Comparison of ENCODE assay signal across 8 cellular contexts in the genomic region with DNA sequence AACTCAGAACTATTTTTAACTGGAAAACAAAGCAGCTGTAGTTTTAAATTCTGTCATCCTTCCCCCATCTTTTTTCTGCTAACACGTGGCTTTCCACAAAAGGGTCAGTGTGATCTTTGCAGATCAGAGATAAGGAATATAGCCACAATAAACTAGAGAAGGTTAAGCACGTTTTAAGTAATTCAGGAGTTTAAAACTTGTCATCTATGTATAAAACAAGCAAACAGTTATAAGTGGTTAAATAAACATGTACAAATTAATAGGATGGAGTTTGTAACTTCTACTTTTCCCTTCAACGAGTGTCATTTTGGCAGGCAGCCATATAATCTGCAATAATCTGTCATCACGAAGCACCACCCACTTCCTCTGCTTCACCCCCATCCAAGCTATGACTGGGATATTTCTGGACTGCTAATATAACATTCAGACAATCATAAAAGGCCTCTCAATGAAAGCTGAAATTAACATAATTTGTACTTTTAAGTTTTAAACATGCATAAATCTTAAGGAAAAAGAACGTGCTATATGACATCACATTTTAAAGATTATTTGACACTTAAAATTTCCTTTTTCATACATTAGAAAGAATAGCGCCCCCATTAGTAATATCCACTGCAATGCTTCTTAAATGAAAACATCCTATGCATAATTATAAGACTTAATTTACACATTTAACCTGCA. TPM values are rescaled to one million over a fixed set of nuclear protein-coding genes. Genes with fewer than 3 reads are reported as not detected.
DNase-seq lines count a peak whose midpoint lies in the region; ATAC-seq, FAIRE-seq and TF ChIP-seq lines count a peak whose summit lies in the region.

No MANE protein-coding gene starts in this region.

- H3K27ac Mint-ChIP-seq in activated T-cell treated with anti-CD3 and anti-CD28 coated beads, Interleukin-2, amount 50 U/mL, for 72 hours, result peak overlapping the region; percentile 90

- H3K9me2 ChIP-seq in GM23248 (ENCODE audit: insufficient read depth), result no peaks in the 10 kb centered on the region

- H3K79me2 ChIP-seq in GM23248 (ENCODE audit: insufficient read depth), result peaks cover 84% of the 10 kb centered on the region

- TF ChIP-seq CTCF in GM12872 (IDR thresholded peaks at IDR 0.05; ENCODE audit: insufficient read depth, low read depth, low read length), result peak; percentile 16; the same call in 1 of the 3 replicates

- H3K36me3 Mint-ChIP-seq in activated T-cell treated with anti-CD3 and anti-CD28 coated beads, Interleukin-2, amount 50 U/mL, for 72 hours (ENCODE audit: insufficient read depth in 2 of 2), result peaks cover 6 to 19% of the 10 kb centered on the region in 2 donors

- H3K27ac ChIP-seq in GM23248 (peak overlapping the region; percentile 98), small intestine (ENCODE audit: low read depth in 1 of 2, low read length in 1 of 2) (peak overlapping the region; percentile 4 to 20)

- peak; percentile 77 to 81 for ATAC-seq in activated T-cell treated with anti-CD3 and anti-CD28 coated beads, Interleukin-2, amount 50 U/mL, for 72 hours (replicated peaks in 1 of 2)

- peak overlapping the region; percentile 42 for H3K4me3 ChIP-seq in GM23248
- no peak overlapping the region for H3K4me3 ChIP-seq in small intestine (ENCODE audit: low read depth in 1 of 2, low read length in 2 of 2)

- no peaks in the 10 kb centered on the region for H3K36me3 ChIP-seq in GM23248 (ENCODE audit: low read depth)
- H3K36me3 ChIP-seq in small intestine (ENCODE audit: control insufficient read depth in 2 of 2, insufficient read depth in 2 of 2, low read length in 2 of 2), result no peaks in the 10 kb centered on the region

- peak overlapping the region; percentile 87 to 100 for H3K4me3 Mint-ChIP-seq in activated T-cell treated with anti-CD3 and anti-CD28 coated beads, Interleukin-2, amount 50 U/mL, for 72 hours

- DNase-seq in GM23248, result peak; percentile 83
- DNase-seq in NCI-H2227 treated with DMSO at 0.1 percent for 48 hours (lab: John Stamatoyannopoulos, UW), result peak; percentile 42
- peak; percentile 58 to 68 for DNase-seq in activated T-cell treated with anti-CD3 and anti-CD28 coated beads, Interleukin-2, amount 50 U/mL, for 72 hours
- peak; percentile 51 for DNase-seq in germinal center (ENCODE audit: low spot score)
- DNase-seq in small intestine, result peak; percentile 79
- DNase-seq in GOT3 (lab: John Stamatoyannopoulos, UW), result no peak
- no peak for DNase-seq in NCI-H2081 treated with DMSO at 0.1 percent for 48 hours (lab: John Stamatoyannopoulos, UW)

- in situ Hi-C loops in GM23248 (cut with MboI), result no loop called here

- peaks cover 3% of the 10 kb centered on the region; the same call in 1 of the 2 replicates for H4K20me1 ChIP-seq in GM23248 (ENCODE audit: insufficient read depth)

- peaks cover 53% of the 10 kb centered on the region for H3K4me1 Mint-ChIP-seq in activated T-cell treated with anti-CD3 and anti-CD28 coated beads, Interleukin-2, amount 50 U/mL, for 72 hours (ENCODE audit: low read depth)

- no peaks in the 10 kb centered on the region for H3K27me3 Mint-ChIP-seq in activated T-cell treated with anti-CD3 and anti-CD28 coated beads, Interleukin-2, amount 50 U/mL, for 72 hours (ENCODE audit: low read depth)

- H3K9me3 ChIP-seq in GM23248 (ENCODE audit: low read depth) (no peaks in the 10 kb centered on the region), small intestine (ENCODE audit: control insufficient read depth, low read depth) (no peaks in the 10 kb centered on the region)

- H3K4me1 ChIP-seq in GM23248 (ENCODE audit: insufficient read depth), result peaks cover 59% of the 10 kb centered on the region
- H3K4me1 ChIP-seq in small intestine (ENCODE audit: control insufficient read depth in 2 of 2, insufficient read depth in 1 of 2, low read depth in 1 of 2, low read length in 1 of 2), result peaks cover 4 to 6% of the 10 kb centered on the region in 2 donors

- H3F3A ChIP-seq in GM23248 (ENCODE audit: insufficient read depth), result peaks cover 47% of the 10 kb centered on the region

- H3K9ac ChIP-seq in GM23248, result peak overlapping the region; percentile 78

- no peak for FAIRE-seq in small intestine (lab: Jason Lieb, UNC)

- peak overlapping the region; percentile 82 for H3K4me2 ChIP-seq in GM23248 (ENCODE audit: unreplicated experiment)

- 18% methylated on average over 6 of the region's 6 CpGs for WGBS in GM23248 (ENCODE audit: low coverage in 1 of 2, low lambda C conversion rate in 2 of 2, missing lambda C conversion rate in 2 of 2), 2 experiments
- WGBS in small intestine, 3 donors, result 16 to 20% (median 17%) methylated on average over 6 of the region's 6 CpGs

- H3K27me3 ChIP-seq in GM23248 (replicated peaks; ENCODE audit: insufficient read depth) (no peaks in the 10 kb centered on the region), small intestine (ENCODE audit: control insufficient read depth in 2 of 2, insufficient read depth in 2 of 2, low read length in 2 of 2) (no peaks in the 10 kb centered on the region)

- peak overlapping the region; percentile 39; the same call in 1 of the 2 replicates for H2AFZ ChIP-seq in GM23248

- peaks cover 1 to 2% of the 10 kb centered on the region in 2 donors for H3K9me3 Mint-ChIP-seq in activated T-cell treated with anti-CD3 and anti-CD28 coated beads, Interleukin-2, amount 50 U/mL, for 72 hours

RNA-seq across cellular contexts. Expression of gene TAOK3, which starts 15.2 kb away (rescaled TPM):
- total RNA-seq in GM23248 (2014; rRNA removed; shearing (Covaris generic)), result 17.8 and 30.0 TPM in 2 replicates
- polyA plus RNA-seq in GM23248 (2016; fragmentation: Nextera tagmentation; extraction: Ambion mirVana) (49.8 TPM in 2 replicates), small intestine (10 to 100 TPM; 24.1 to 37.3 (median 33.8) TPM)
- total RNA-seq in activated T-cell treated with anti-CD3 and anti-CD28 coated beads, Interleukin-2, amount 50 U/mL, for 72 hours, result 10 to 100 TPM; 46.8 to 49.2 TPM

RNA-seq across cellular contexts. Expression of gene SUDS3, which starts 18.9 kb away (rescaled TPM):
- total RNA-seq in GM23248 (2014; rRNA removed; shearing (Covaris generic)), result 27.1 and 42.7 TPM in 2 replicates
- 17.2 and 17.6 TPM in 2 replicates for polyA plus RNA-seq in GM23248 (2016; fragmentation: Nextera tagmentation; extraction: Ambion mirVana)
- total RNA-seq in activated T-cell treated with anti-CD3 and anti-CD28 coated beads, Interleukin-2, amount 50 U/mL, for 72 hours, result 10 to 100 TPM; 29.5 to 32.3 TPM
- polyA plus RNA-seq in small intestine, result 10 to 100 TPM in 2 of 3 donors, 1 to 10 TPM in 1; 8.4 to 15.9 (median 15.0) TPM

Comparison
In these comparisons a context has a peak if more than half of its experiments do, and no peak if none do; other contexts are left out.
1. DNase-seq: peak in GM23248 (single experiment), NCI-H2227 treated with DMSO at 0.1 percent for 48 hours (single experiment), activated T-cell treated with anti-CD3 and anti-CD28 coated beads, Interleukin-2, amount 50 U/mL, for 72 hours (2 of 2), germinal center (single experiment) and small intestine (single experiment); none in GOT3 (single experiment) and NCI-H2081 treated with DMSO at 0.1 percent for 48 hours (single experiment).